15 cellular contexts compared by ENCODE assay signal in genomic region chr2:218645126-218645525, GRCh38. TPM values are rescaled to one million over a fixed set of nuclear protein-coding genes. Genes with fewer than 3 reads are reported as not detected.
DNase-seq lines count a peak whose midpoint lies in the region; ATAC-seq, FAIRE-seq and TF ChIP-seq lines count a peak whose summit lies in the region.
"Had no signal": no experiment of that assay in that cellular context is flagged by ENCODE, and none has a peak within 500 bp of the region (broad histone marks: within the 10 kb centered on the region; RNA-seq: fewer than 3 reads in every experiment).

No MANE protein-coding gene starts in this region.

- ATAC-seq in GM21737 (IDR thresholded peaks at IDR 0.05; ENCODE audit: unreplicated experiment) (peak; percentile 74), GM19351 (IDR thresholded peaks at IDR 0.05; ENCODE audit: unreplicated experiment) (no peak), HG03432 (IDR thresholded peaks at IDR 0.05; ENCODE audit: unreplicated experiment) (no peak)
- ATAC-seq: activated CD8-positive, alpha-beta memory T cell treated with anti-CD3 and anti-CD28 coated beads, Interleukin-2, amount 10 ng/mL, durations not matched to agents 7 days and 5 days; left ventricle myocardium superior had no signal

- H3K4me3 ChIP-seq in adipocyte (ENCODE audit: low read length) (no peak overlapping the region), kidney (ENCODE audit: low read length in 2 of 2) (no peak overlapping the region), small intestine (ENCODE audit: low read depth in 1 of 2, low read length in 2 of 2) (no peak overlapping the region)
- H3K4me3 ChIP-seq: ovary, thyroid gland had no signal

- H3K27me3 ChIP-seq in adipocyte (replicated peaks; ENCODE audit: control insufficient read depth, insufficient read depth, low read length): no peaks in the 10 kb centered on the region
- H3K27me3 ChIP-seq in small intestine (ENCODE audit: control insufficient read depth in 2 of 2, insufficient read depth in 2 of 2, low read length in 2 of 2): no peaks in the 10 kb centered on the region
- H3K27me3 ChIP-seq: BE2C, ovary, thyroid gland had no signal

- peaks cover 14% of the 10 kb centered on the region for H3K4me1 ChIP-seq in adipocyte (ENCODE audit: control insufficient read depth, insufficient read depth, low read length)
- peaks cover 9 to 20% of the 10 kb centered on the region in 2 donors for H3K4me1 ChIP-seq in kidney (ENCODE audit: control insufficient read depth in 1 of 2, insufficient read depth in 1 of 2, low read depth in 1 of 2, low read length in 2 of 2)
- no peaks in the 10 kb centered on the region for H3K4me1 ChIP-seq in small intestine (ENCODE audit: control insufficient read depth in 2 of 2, insufficient read depth in 1 of 2, low read depth in 1 of 2, low read length in 1 of 2)
- H3K4me1 ChIP-seq: BE2C, thyroid gland had no signal

- FAIRE-seq in kidney (lab: Jason Lieb, UNC): peak; percentile 63
- no peak for FAIRE-seq in small intestine (lab: Jason Lieb, UNC)

- peak overlapping the region; percentile 60 for H3K9ac ChIP-seq in adipocyte (ENCODE audit: low read length)
- peak overlapping the region in 1 of 2 donors; percentile 56 for H3K9ac ChIP-seq in kidney (ENCODE audit: low read length in 2 of 2)

- H3K36me3 ChIP-seq in adipocyte (ENCODE audit: control insufficient read depth, insufficient read depth, low read length, severe bottlenecking) (peaks cover 82% of the 10 kb centered on the region), kidney (ENCODE audit: control insufficient read depth in 1 of 2, insufficient read depth in 2 of 2, low read length in 2 of 2) (peaks cover 26 to 41% of the 10 kb centered on the region in 2 donors), small intestine (ENCODE audit: control insufficient read depth in 2 of 2, insufficient read depth in 2 of 2, low read length in 2 of 2) (peaks cover 14 to 30% of the 10 kb centered on the region in 2 donors)
- H3K36me3 ChIP-seq: ovary had no signal

- WGBS in small intestine, 3 donors: 75 to 82% (median 75%) methylated on average over 1 of the region's 1 CpG

- intact Hi-C loops in kidney (cut with DNase I): no loop called here

- H3K27ac ChIP-seq in kidney (ENCODE audit: low read depth in 2 of 2, low read length in 2 of 2) (peak overlapping the region; percentile 85 to 88), small intestine (ENCODE audit: low read depth in 1 of 2, low read length in 1 of 2) (no peak overlapping the region)
- H3K27ac ChIP-seq: HL-60, ovary, thyroid gland had no signal

- TF ChIP-seq CTCF in kidney (IDR thresholded peaks at IDR 0.05; ENCODE audit: borderline replicate concordance, extremely low read depth, insufficient read depth): no peak

- H3K9me3 ChIP-seq in adipocyte (ENCODE audit: control insufficient read depth, low read length): no peaks in the 10 kb centered on the region
- no peaks in the 10 kb centered on the region for H3K9me3 ChIP-seq in kidney (ENCODE audit: control insufficient read depth in 1 of 2, low read length in 2 of 2)
- no peaks in the 10 kb centered on the region for H3K9me3 ChIP-seq in small intestine (ENCODE audit: control insufficient read depth, low read depth)
- H3K9me3 ChIP-seq: BE2C, ovary, thyroid gland had no signal

- DNase-seq in CD1c-positive myeloid dendritic cell (ENCODE audit: extremely low spot score) (peak; percentile 45), adipocyte (ENCODE audit: low read depth) (no peak), kidney (no peak), small intestine (no peak), NCI-H2171 treated with DMSO at 0.1 percent for 48 hours (lab: John Stamatoyannopoulos, UW) (no peak)
- DNase-seq: activated CD8-positive, alpha-beta memory T cell treated with anti-CD3 and anti-CD28 coated beads, Interleukin-2, amount 10 ng/mL, durations not matched to agents 7 days and 5 days; BE2C; left ventricle myocardium superior; NCI-H1417; ovary; thyroid gland had no signal

RNA-seq across cellular contexts. Expression of gene ZNF142, which starts 14.3 kb away (rescaled TPM):
- total RNA-seq in kidney: 33.6 TPM
- polyA plus RNA-seq in kidney (ENCODE audit: insufficient read depth, low read depth, low replicate concordance): 3.7 TPM
- 1 to 10 TPM; 3.0 to 6.9 (median 3.4) TPM for polyA plus RNA-seq in small intestine

RNA-seq across cellular contexts. Expression of gene BCS1L, which starts 14.4 kb away (rescaled TPM):
- 43.3 TPM for total RNA-seq in kidney
- polyA plus RNA-seq in kidney (ENCODE audit: insufficient read depth, low read depth, low replicate concordance) (40.7 TPM), small intestine (10 to 100 TPM; 18.9 to 42.7 (median 25.2) TPM)

RNA-seq across cellular contexts. Expression of gene RNF25, which starts 26.7 kb away (rescaled TPM):
- 30.2 TPM for total RNA-seq in kidney
- 27.8 TPM for polyA plus RNA-seq in kidney (ENCODE audit: insufficient read depth, low read depth, low replicate concordance)
- 10 to 100 TPM; 15.1 to 19.8 (median 17.7) TPM for polyA plus RNA-seq in small intestine

RNA-seq across cellular contexts. Expression of gene STK36, which starts 26.8 kb away (rescaled TPM):
- total RNA-seq in kidney: 53.7 TPM
- polyA plus RNA-seq in kidney (ENCODE audit: insufficient read depth, low read depth, low replicate concordance) (18.5 TPM), small intestine (10 to 100 TPM in 2 of 3 donors, 1 to 10 TPM in 1; 9.7 to 18.1 (median 11.7) TPM)

RNA-seq across cellular contexts. Expression of gene PLCD4, which starts 37.4 kb away (rescaled TPM):
- total RNA-seq in kidney: 11.0 TPM
- 30.4 TPM for polyA plus RNA-seq in kidney (ENCODE audit: insufficient read depth, low read depth, low replicate concordance)
- polyA plus RNA-seq in small intestine: 1 to 10 TPM in 1 of 3 donors, under 1 TPM in 1, not detected in 1; 0.97 to 1.4 TPM

Comparison
In these comparisons a context has a peak if more than half of its experiments do, and no peak if none do; other contexts are left out.
1. H3K27ac ChIP-seq: peak in kidney (2 of 2); none in small intestine (0 of 2).